10 cellular contexts compared by ENCODE assay signal in genomic region chrX:71053217-71053621, GRCh38. TPM values are rescaled to one million over a fixed set of nuclear protein-coding genes. Genes with fewer than 3 reads are reported as not detected.
A peak's percentile ranks its signal among the peaks of the same experiment; 100 is the strongest.
DNase-seq lines count a peak whose midpoint lies in the region; ATAC-seq and TF ChIP-seq lines count a peak whose summit lies in the region.
"Had no signal": no experiment of that assay in that cellular context is flagged by ENCODE, and none has a peak within 500 bp of the region (broad histone marks: within the 10 kb centered on the region; RNA-seq: fewer than 3 reads in every experiment).

No MANE protein-coding gene starts in this region.

- H4K20me1 ChIP-seq in fibroblast of lung (ENCODE audit: control insufficient read depth, extremely low read depth, insufficient read depth, low read length): no peaks in the 10 kb centered on the region

- POLR2A ChIA-PET in activated CD4-positive, alpha-beta T cell treated with anti-CD3 and anti-CD28 coated beads for 36 hours (lab: Charles Lee): no interaction called here

- no peak overlapping the region for H3K4me2 ChIP-seq in fibroblast of lung (ENCODE audit: extremely low read depth, insufficient read depth, low read length)

- TF ChIP-seq CTCF in fibroblast of lung (conservative IDR thresholded peaks at IDR 0.05 in 1 of 2, IDR thresholded peaks at IDR 0.05 in 1 of 2; ENCODE audit: low read depth in 1 of 2, low read length in 2 of 2): no peak

- H3K27me3 ChIP-seq in fibroblast of lung (ENCODE audit: control insufficient read depth, insufficient read depth, low read length): no peaks in the 10 kb centered on the region

- H3K4me1 Mint-ChIP-seq in activated CD4-positive, alpha-beta T cell treated with anti-CD3 and anti-CD28 coated beads for 36 hours: peaks cover 16% of the 10 kb centered on the region

- intact Hi-C loops in activated CD4-positive, alpha-beta T cell treated with anti-CD3 and anti-CD28 coated beads for 36 hours (cut with DNase I, micrococcal nuclease): no loop called here

- H3K9ac ChIP-seq in fibroblast of lung (ENCODE audit: insufficient read depth, low read length): no peak overlapping the region

- H3K27me3 Mint-ChIP-seq in activated CD4-positive, alpha-beta T cell treated with anti-CD3 and anti-CD28 coated beads for 36 hours: no peaks in the 10 kb centered on the region

- H3K4me3 ChIP-seq in fibroblast of lung (replicated peaks in 1 of 4; ENCODE audit: control extremely low read depth in 1 of 4, insufficient read depth in 1 of 4, low read depth in 3 of 4, low read length in 4 of 4): peak overlapping the region in 1 of 4 experiments; percentile 26

- no peak overlapping the region for H3K27ac ChIP-seq in fibroblast of lung (ENCODE audit: insufficient read depth, low read length)
- H3K27ac ChIP-seq: 22Rv1 had no signal

- H3K36me3 ChIP-seq in fibroblast of lung (ENCODE audit: control insufficient read depth, insufficient read depth, low read length): no peaks in the 10 kb centered on the region

- H3K9me3 ChIP-seq in fibroblast of lung (ENCODE audit: control insufficient read depth, insufficient read depth, low read depth, low read length): no peaks in the 10 kb centered on the region

- H3K36me3 Mint-ChIP-seq in activated CD4-positive, alpha-beta T cell treated with anti-CD3 and anti-CD28 coated beads for 36 hours (ENCODE audit: low read depth): peaks cover 14% of the 10 kb centered on the region

- H3K27ac Mint-ChIP-seq in activated CD4-positive, alpha-beta T cell treated with anti-CD3 and anti-CD28 coated beads for 36 hours: no peak overlapping the region

- H3K79me2 ChIP-seq in fibroblast of lung (ENCODE audit: control insufficient read depth, insufficient read depth, low read length): no peaks in the 10 kb centered on the region

- H3K9me3 Mint-ChIP-seq in activated CD4-positive, alpha-beta T cell treated with anti-CD3 and anti-CD28 coated beads for 36 hours (ENCODE audit: low read depth): no peaks in the 10 kb centered on the region

- peak; percentile 45 for DNase-seq in activated CD4-positive, alpha-beta T cell treated with anti-CD3 and anti-CD28 coated beads for 36 hours
- DNase-seq in activated CD4-positive, alpha-beta T cell treated with anti-CD3 and anti-CD28 coated beads, Interleukin-2, amount 50 U/mL, for 1 hour: no peak
- peak; percentile 13 to 32 for DNase-seq in fibroblast of lung (ENCODE audit: low read depth in 2 of 2)
- DNase-seq in retina: peak; percentile 57
- no peak for DNase-seq in GM19240 (ENCODE audit: insufficient read length, low spot score)

- peak overlapping the region; percentile 51 for H3K4me3 Mint-ChIP-seq in activated CD4-positive, alpha-beta T cell treated with anti-CD3 and anti-CD28 coated beads for 36 hours

- H3K4me1 ChIP-seq in fibroblast of lung (ENCODE audit: control insufficient read depth, extremely low read depth, insufficient read depth, low read length): no peaks in the 10 kb centered on the region

- CTCF ChIA-PET in activated CD4-positive, alpha-beta T cell treated with anti-CD3 and anti-CD28 coated beads for 36 hours (lab: Charles Lee): no interaction called here

- ATAC-seq in activated CD4-positive, alpha-beta T cell treated with anti-CD3 and anti-CD28 coated beads for 36 hours: peak; percentile 87
- ATAC-seq in HG03571 (IDR thresholded peaks at IDR 0.05; ENCODE audit: unreplicated experiment): peak; percentile 81
- no peak for ATAC-seq in GM18511 (IDR thresholded peaks at IDR 0.05; ENCODE audit: unreplicated experiment)
- ATAC-seq in GM18502 (IDR thresholded peaks at IDR 0.05; ENCODE audit: poor library complexity, unreplicated experiment): no peak

- H2AFZ ChIP-seq in fibroblast of lung (ENCODE audit: low read length): no peak overlapping the region

RNA-seq across cellular contexts. Expression of gene SNX12, which starts 14.9 kb away (rescaled TPM):
- 10 to 100 TPM; 43.2 to 44.6 TPM for total RNA-seq in activated CD4-positive, alpha-beta T cell treated with anti-CD3 and anti-CD28 coated beads for 36 hours
- total RNA-seq in fibroblast of lung: 50.3 and 80.8 TPM in 2 replicates
- polyA plus RNA-seq in fibroblast of lung: 84.6 and 84.7 TPM in 2 replicates
- 81.2 and 86.9 TPM in 2 replicates for polyA plus RNA-seq in fibroblast of lung (2012)
- 129 and 135 TPM in 2 replicates for polyA minus RNA-seq in fibroblast of lung (ENCODE audit: low replicate concordance)

RNA-seq across cellular contexts. Expression of gene FOXO4, which starts 42.4 kb away (rescaled TPM):
- total RNA-seq in activated CD4-positive, alpha-beta T cell treated with anti-CD3 and anti-CD28 coated beads for 36 hours: 10 to 100 TPM in 1 of 2 experiments, 1 to 10 TPM in 1; 9.5 to 10.8 TPM
- 6.9 and 7.4 TPM in 2 replicates for total RNA-seq in fibroblast of lung
- 1.5 and 2.3 TPM in 2 replicates for polyA plus RNA-seq in fibroblast of lung
- polyA plus RNA-seq in fibroblast of lung (2012): 3.2 and 6.8 TPM in 2 replicates
- polyA minus RNA-seq in fibroblast of lung (ENCODE audit: low replicate concordance): 5.3 and 11.1 TPM in 2 replicates

RNA-seq across cellular contexts. Expression of gene CXorf65, which starts 53.3 kb away (rescaled TPM):
- 10 to 100 TPM; 15.7 to 31.2 TPM for total RNA-seq in activated CD4-positive, alpha-beta T cell treated with anti-CD3 and anti-CD28 coated beads for 36 hours
- total RNA-seq in fibroblast of lung: not detected in 2 replicates
- polyA plus RNA-seq in fibroblast of lung: not detected in 2 replicates
- not detected in 2 replicates for polyA plus RNA-seq in fibroblast of lung (2012)
- polyA minus RNA-seq in fibroblast of lung (ENCODE audit: low replicate concordance): not detected in 2 replicates
- total RNA-seq: urinary bladder had no signal
- polyA plus RNA-seq: urinary bladder had no signal

RNA-seq across cellular contexts. Expression of gene IL2RG, which starts 58.2 kb away (rescaled TPM):
- total RNA-seq in activated CD4-positive, alpha-beta T cell treated with anti-CD3 and anti-CD28 coated beads for 36 hours: 100 to 1,000 TPM; 278 to 342 TPM
- total RNA-seq in fibroblast of lung: not detected in 2 replicates
- not detected in 2 replicates for polyA plus RNA-seq in fibroblast of lung
- not detected in 2 replicates for polyA plus RNA-seq in fibroblast of lung (2012)
- not detected in 2 replicates for polyA minus RNA-seq in fibroblast of lung (ENCODE audit: low replicate concordance)

Comparison
In these comparisons a context has a peak if more than half of its experiments do, and no peak if none do; other contexts are left out.
1. DNase-seq: peak in activated CD4-positive, alpha-beta T cell treated with anti-CD3 and anti-CD28 coated beads for 36 hours (single experiment), fibroblast of lung (2 of 2) and retina (single experiment); none in activated CD4-positive, alpha-beta T cell treated with anti-CD3 and anti-CD28 coated beads, Interleukin-2, amount 50 U/mL, for 1 hour (single experiment) and GM19240 (single experiment).
2. ATAC-seq: peak in activated CD4-positive, alpha-beta T cell treated with anti-CD3 and anti-CD28 coated beads for 36 hours (single experiment) and HG03571 (single experiment); none in GM18511 (single experiment) and GM18502 (single experiment).
3. RNA of gene CXorf65, which starts 53.3 kb away (total RNA-seq): 15.7 to 31.2 TPM in activated CD4-positive, alpha-beta T cell treated with anti-CD3 and anti-CD28 coated beads for 36 hours; not detected in fibroblast of lung; every median in the first group is over 10 times any median in the second.